1 cellular context compared by ENCODE assay signal in the genomic region with DNA sequence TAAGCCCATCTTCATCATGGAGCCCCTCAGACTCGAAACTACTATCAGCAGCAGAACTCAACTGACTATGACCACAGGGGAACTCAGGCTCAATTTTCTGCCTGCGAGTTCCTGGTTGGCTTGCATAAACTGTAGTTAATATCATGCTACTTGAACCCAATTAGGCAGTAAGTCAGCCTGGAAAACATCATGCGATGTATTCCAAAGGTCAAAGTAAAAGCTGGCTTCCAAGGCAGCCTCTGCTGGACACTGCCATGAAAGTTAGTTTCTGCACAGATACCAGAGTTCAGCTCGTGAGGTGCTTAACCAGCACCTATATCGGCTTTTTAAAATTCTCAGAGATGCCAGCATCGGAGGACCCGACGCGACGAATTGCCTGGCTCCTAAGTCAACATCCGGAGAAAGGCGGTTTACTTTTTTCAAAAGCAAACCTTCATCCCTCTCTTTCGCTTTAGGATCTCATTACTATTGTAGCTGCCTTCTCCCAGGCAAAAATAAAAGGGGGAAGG.
TF ChIP-seq lines count a peak whose summit lies in the region.

No MANE protein-coding gene starts in this region.

TF ChIP-seq in H1, 55 proteins besides CTCF, POLR2A, EP300 and RAD21 (continued from another document):
- TF ChIP-seq, protein P1, sequence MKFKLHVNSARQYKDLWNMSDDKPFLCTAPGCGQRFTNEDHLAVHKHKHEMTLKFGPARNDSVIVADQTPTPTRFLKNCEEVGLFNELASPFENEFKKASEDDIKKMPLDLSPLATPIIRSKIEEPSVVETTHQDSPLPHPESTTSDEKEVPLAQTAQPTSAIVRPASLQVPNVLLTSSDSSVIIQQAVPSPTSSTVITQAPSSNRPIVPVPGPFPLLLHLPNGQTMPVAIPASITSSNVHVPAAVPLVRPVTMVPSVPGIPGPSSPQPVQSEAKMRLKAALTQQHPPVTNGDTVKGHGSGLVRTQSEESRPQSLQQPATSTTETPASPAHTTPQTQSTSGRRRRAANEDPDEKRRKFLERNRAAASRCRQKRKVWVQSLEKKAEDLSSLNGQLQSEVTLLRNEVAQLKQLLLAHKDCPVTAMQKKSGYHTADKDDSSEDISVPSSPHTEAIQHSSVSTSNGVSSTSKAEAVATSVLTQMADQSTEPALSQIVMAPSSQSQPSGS (IDR thresholded peaks at IDR 0.05; ENCODE audit: low read length): no peak
- TF ChIP-seq NANOG (IDR thresholded peaks at IDR 0.05; ENCODE audit: insufficient read depth, low read depth, low read length, poor library complexity, severe bottlenecking): no peak
- no peak for TF ChIP-seq CEBPB (IDR thresholded peaks at IDR 0.05; ENCODE audit: low read depth, low read length)
